31 cellular contexts compared by ENCODE assay signal in the genomic region with DNA sequence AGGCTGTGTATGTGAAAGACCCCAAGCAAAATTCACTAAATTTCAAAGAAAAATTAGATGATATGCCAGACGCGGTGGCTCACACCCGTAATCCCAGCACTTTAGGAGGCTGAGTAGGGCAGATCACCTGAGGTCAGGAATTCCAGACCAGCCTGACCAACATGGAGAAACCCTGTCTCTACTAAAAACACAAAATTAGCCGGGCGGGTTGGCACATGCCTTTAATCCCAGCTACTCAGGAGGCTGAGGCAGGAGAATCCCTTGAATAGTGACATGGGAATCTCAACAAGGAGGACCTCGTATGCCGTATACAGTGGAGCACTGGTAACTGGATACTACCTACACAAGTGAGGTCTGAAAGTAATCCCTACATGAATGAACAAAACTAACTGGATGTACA.
"Had no signal": no experiment of that assay in that cellular context is flagged by ENCODE, and none has a peak within 500 bp of the region (broad histone marks: within the 10 kb centered on the region; RNA-seq: fewer than 3 reads in every experiment).

No MANE protein-coding gene starts in this region.

- ATAC-seq: activated CD8-positive, alpha-beta T cell treated with anti-CD3 and anti-CD28 coated beads, Interleukin-2, amount 10 ng/mL, durations not matched to agents 7 days and 5 days; Right ventricle myocardium inferior; SK-N-SH treated with all-trans-retinoic acid at 6 μM for 48 hours; T-cell; T-helper 17 cell had no signal

- DNase-seq: activated CD4-positive, alpha-beta T cell treated with anti-CD3 and anti-CD28 coated beads, Interleukin-2, amount 10 ng/mL, durations not matched to agents 24 days and 14 days; activated CD4-positive, alpha-beta T cell treated with anti-CD3 and anti-CD28 coated beads, Interleukin-2, amount 50 U/mL, for 4 hours; activated CD8-positive, alpha-beta T cell treated with anti-CD3 and anti-CD28 coated beads, Interleukin-2, amount 10 ng/mL, durations not matched to agents 7 days and 5 days; activated gamma-delta T cell; activated naive CD4-positive, alpha-beta T cell treated with Interleukin-2 at 50 U/mL for 16 hours; activated naive CD8-positive, alpha-beta T cell treated with anti-CD3 and anti-CD28 coated beads, Interleukin-2, amount 10 ng/mL, durations not matched to agents 7 days and 5 days; activated T-cell treated with anti-CD3 and anti-CD28 coated beads, Interleukin-2, amount 50 U/mL, for 24 hours; amygdala; NCI-H1092 treated with DMSO at 0.1 percent for 48 hours; NCI-H1417; NCI-H146; NCI-H187; NCI-H2081; NCI-H345; NCI-H510A; NCI-H69; NK-92 treated with Interleukin-12 subunit alpha and Interleukin-12 subunit beta, amount 100 ng/mL, for 24 hours; PC-9; SIG-M5; T-cell; T-helper 17 cell; T-helper 9 cell had no signal

- H3K9me3 Mint-ChIP-seq: activated CD4-positive, alpha-beta T cell treated with anti-CD3 and anti-CD28 coated beads, Interleukin-2, amount 10 ng/mL, durations not matched to agents 24 days and 14 days; activated naive CD4-positive, alpha-beta T cell treated with anti-CD3 and anti-CD28 coated beads, Interleukin-2, amount 50 U/mL, for 24 hours; activated naive CD8-positive, alpha-beta T cell treated with anti-CD3 and anti-CD28 coated beads, Interleukin-2, amount 10 ng/mL, durations not matched to agents 7 days and 5 days; activated T-cell treated with anti-CD3 and anti-CD28 coated beads, Interleukin-2, amount 50 U/mL, for 24 hours; activated T-helper 2 cell treated with anti-CD3 and anti-CD28 coated beads, Interferon-gamma antibody, Interleukin-2, Interleukin-4, amounts not matched to agents 10 μg/mL and 5 μg/mL and 100 μg/mL, durations not matched to agents 14 hours and 24 hours and 36 hours; central memory CD8-positive, alpha-beta T cell; T-cell had no signal

- FAIRE-seq: RCC 7860 had no signal

- H3K27ac ChIP-seq: ascending aorta, cardiac muscle cell, PC-9, RWPE1 had no signal

- H2AFZ ChIP-seq: PC-9 had no signal

- H3K27me3 ChIP-seq: ascending aorta, cardiac muscle cell had no signal

- H3K9me3 ChIP-seq: ascending aorta had no signal

- H3K27ac Mint-ChIP-seq: activated CD4-positive, alpha-beta T cell treated with anti-CD3 and anti-CD28 coated beads, Interleukin-2, amount 10 ng/mL, durations not matched to agents 24 days and 14 days; activated CD8-positive, alpha-beta T cell treated with anti-CD3 and anti-CD28 coated beads, Interleukin-2, amount 10 ng/mL, durations not matched to agents 7 days and 5 days; activated naive CD8-positive, alpha-beta T cell treated with anti-CD3 and anti-CD28 coated beads, Interleukin-2, amount 10 ng/mL, durations not matched to agents 7 days and 5 days; activated T-cell treated with anti-CD3 and anti-CD28 coated beads, Interleukin-2, amount 50 U/mL, for 24 hours; activated T-helper 2 cell treated with anti-CD3 and anti-CD28 coated beads, Interferon-gamma antibody, Interleukin-2, Interleukin-4, amounts not matched to agents 10 μg/mL and 5 μg/mL and 100 μg/mL, durations not matched to agents 14 hours and 24 hours and 36 hours; T-cell; T-helper 17 cell had no signal

- H3K27me3 Mint-ChIP-seq: activated CD4-positive, alpha-beta T cell treated with anti-CD3 and anti-CD28 coated beads, Interleukin-2, amount 10 ng/mL, durations not matched to agents 24 days and 14 days; activated T-cell treated with anti-CD3 and anti-CD28 coated beads, Interleukin-2, amount 50 U/mL, for 24 hours; central memory CD8-positive, alpha-beta T cell had no signal

- H3K36me3 ChIP-seq: ascending aorta, cardiac muscle cell had no signal

- H3K4me3 Mint-ChIP-seq: activated CD4-positive, alpha-beta T cell treated with anti-CD3 and anti-CD28 coated beads, Interleukin-2, amount 10 ng/mL, durations not matched to agents 24 days and 14 days; activated CD8-positive, alpha-beta T cell treated with anti-CD3 and anti-CD28 coated beads, Interleukin-2, amount 10 ng/mL, durations not matched to agents 7 days and 5 days; activated naive CD4-positive, alpha-beta T cell treated with anti-CD3 and anti-CD28 coated beads, Interleukin-2, amount 50 U/mL, for 24 hours; activated naive CD8-positive, alpha-beta T cell treated with anti-CD3 and anti-CD28 coated beads, Interleukin-2, amount 10 ng/mL, durations not matched to agents 7 days and 5 days; activated T-cell treated with anti-CD3 and anti-CD28 coated beads, Interleukin-2, amount 50 U/mL, for 24 hours; central memory CD8-positive, alpha-beta T cell; T-cell; T-helper 17 cell had no signal

- H3K4me3 ChIP-seq: ascending aorta, cardiac muscle cell, PC-9 had no signal

- H3K4me1 Mint-ChIP-seq: activated CD4-positive, alpha-beta T cell treated with anti-CD3 and anti-CD28 coated beads, Interleukin-2, amount 10 ng/mL, durations not matched to agents 24 days and 14 days; activated naive CD4-positive, alpha-beta T cell treated with anti-CD3 and anti-CD28 coated beads, Interleukin-2, amount 50 U/mL, for 24 hours; activated naive CD8-positive, alpha-beta T cell treated with anti-CD3 and anti-CD28 coated beads, Interleukin-2, amount 10 ng/mL, durations not matched to agents 7 days and 5 days; central memory CD8-positive, alpha-beta T cell; T-cell had no signal

- H3K4me2 ChIP-seq: PC-9 had no signal

- H3K4me1 ChIP-seq: ascending aorta had no signal

- H3K36me3 Mint-ChIP-seq: activated naive CD4-positive, alpha-beta T cell treated with anti-CD3 and anti-CD28 coated beads, Interleukin-2, amount 50 U/mL, for 24 hours; activated naive CD8-positive, alpha-beta T cell treated with anti-CD3 and anti-CD28 coated beads, Interleukin-2, amount 10 ng/mL, durations not matched to agents 7 days and 5 days; T-cell had no signal
